1 cellular context compared by ENCODE assay signal in the genomic region with DNA sequence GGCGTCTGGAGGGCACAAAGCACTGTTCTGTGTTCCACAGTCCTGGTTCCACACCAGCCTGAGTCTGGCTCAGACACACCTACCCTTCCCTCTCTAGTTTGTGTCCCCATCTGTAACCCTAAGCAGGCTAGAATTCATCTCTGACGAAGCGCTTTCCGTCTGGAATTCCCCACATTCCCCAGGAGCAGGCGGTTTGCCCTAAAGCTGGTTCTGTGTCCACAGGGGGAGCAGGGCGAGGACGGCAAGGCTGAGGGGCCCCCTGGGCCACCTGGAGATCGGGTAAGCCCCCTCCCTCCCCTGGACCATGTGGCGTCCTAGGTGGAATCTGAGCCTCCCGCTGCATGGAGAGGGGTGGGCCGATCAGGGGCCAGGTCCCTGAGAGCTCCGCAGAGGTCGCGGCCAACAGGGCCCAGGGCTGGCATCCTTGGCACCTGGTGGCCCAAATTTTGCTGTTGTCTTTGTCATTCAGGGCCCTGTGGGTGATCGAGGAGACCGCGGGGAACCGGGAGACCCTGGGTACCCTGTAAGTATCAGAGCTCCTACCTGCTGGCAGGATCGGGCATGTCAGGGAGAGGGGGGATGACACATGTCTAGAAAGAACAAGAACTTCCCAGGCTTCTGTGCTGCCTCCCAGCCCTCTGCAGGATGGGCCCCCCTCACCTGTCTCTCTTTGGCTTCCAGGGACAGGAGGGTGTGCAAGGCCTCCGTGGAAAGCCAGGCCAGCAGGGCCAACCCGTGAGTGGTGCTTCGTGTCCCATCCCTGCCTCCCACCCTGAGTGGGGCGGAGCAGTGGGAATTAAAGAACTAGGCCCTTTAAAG.
TF ChIP-seq lines count a peak whose summit lies in the region.

No MANE protein-coding gene starts in this region.

TF ChIP-seq in SK-N-SH treated with all-trans-retinoic acid at 6 μM for 48 hours, 23 proteins besides CTCF, POLR2A, EP300 and RAD21 (continued from another document):
- TF ChIP-seq, protein P1, sequence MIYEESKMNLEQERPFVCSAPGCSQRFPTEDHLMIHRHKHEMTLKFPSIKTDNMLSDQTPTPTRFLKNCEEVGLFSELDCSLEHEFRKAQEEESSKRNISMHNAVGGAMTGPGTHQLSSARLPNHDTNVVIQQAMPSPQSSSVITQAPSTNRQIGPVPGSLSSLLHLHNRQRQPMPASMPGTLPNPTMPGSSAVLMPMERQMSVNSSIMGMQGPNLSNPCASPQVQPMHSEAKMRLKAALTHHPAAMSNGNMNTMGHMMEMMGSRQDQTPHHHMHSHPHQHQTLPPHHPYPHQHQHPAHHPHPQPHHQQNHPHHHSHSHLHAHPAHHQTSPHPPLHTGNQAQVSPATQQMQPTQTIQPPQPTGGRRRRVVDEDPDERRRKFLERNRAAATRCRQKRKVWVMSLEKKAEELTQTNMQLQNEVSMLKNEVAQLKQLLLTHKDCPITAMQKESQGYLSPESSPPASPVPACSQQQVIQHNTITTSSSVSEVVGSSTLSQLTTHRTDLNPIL (CRISPR knock-in tag; IDR thresholded peaks at IDR 0.05; ENCODE audit: low read depth) = no peak
- no peak for TF ChIP-seq ZNF8 (CRISPR knock-in tag; IDR thresholded peaks at IDR 0.05)
- no peak for TF ChIP-seq ZFP30 (CRISPR knock-in tag; IDR thresholded peaks at IDR 0.05)
- no peak for TF ChIP-seq ZFP3 (CRISPR knock-in tag; IDR thresholded peaks at IDR 0.05)
- TF ChIP-seq, protein P2, sequence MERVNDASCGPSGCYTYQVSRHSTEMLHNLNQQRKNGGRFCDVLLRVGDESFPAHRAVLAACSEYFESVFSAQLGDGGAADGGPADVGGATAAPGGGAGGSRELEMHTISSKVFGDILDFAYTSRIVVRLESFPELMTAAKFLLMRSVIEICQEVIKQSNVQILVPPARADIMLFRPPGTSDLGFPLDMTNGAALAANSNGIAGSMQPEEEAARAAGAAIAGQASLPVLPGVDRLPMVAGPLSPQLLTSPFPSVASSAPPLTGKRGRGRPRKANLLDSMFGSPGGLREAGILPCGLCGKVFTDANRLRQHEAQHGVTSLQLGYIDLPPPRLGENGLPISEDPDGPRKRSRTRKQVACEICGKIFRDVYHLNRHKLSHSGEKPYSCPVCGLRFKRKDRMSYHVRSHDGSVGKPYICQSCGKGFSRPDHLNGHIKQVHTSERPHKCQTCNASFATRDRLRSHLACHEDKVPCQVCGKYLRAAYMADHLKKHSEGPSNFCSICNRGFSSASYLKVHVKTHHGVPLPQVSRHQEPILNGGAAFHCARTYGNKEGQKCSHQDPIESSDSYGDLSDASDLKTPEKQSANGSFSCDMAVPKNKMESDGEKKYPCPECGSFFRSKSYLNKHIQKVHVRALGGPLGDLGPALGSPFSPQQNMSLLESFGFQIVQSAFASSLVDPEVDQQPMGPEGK (CRISPR knock-in tag; IDR thresholded peaks at IDR 0.05; ENCODE audit: borderline replicate concordance) = no peak
- no peak for TF ChIP-seq BACH2 (CRISPR knock-in tag; IDR thresholded peaks at IDR 0.05; ENCODE audit: borderline replicate concordance)
- TF ChIP-seq, protein P3, sequence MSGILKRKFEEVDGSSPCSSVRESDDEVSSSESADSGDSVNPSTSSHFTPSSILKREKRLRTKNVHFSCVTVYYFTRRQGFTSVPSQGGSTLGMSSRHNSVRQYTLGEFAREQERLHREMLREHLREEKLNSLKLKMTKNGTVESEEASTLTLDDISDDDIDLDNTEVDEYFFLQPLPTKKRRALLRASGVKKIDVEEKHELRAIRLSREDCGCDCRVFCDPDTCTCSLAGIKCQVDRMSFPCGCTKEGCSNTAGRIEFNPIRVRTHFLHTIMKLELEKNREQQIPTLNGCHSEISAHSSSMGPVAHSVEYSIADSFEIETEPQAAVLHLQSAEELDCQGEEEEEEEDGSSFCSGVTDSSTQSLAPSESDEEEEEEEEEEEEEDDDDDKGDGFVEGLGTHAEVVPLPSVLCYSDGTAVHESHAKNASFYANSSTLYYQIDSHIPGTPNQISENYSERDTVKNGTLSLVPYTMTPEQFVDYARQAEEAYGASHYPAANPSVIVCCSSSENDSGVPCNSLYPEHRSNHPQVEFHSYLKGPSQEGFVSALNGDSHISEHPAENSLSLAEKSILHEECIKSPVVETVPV (CRISPR knock-in tag; IDR thresholded peaks at IDR 0.05) = no peak
- TF ChIP-seq ZNF70 (CRISPR knock-in tag; IDR thresholded peaks at IDR 0.05) = no peak
TF ChIP-seq in SK-N-SH treated with all-trans-retinoic acid at 6 μM for 48 hours: peak in this region for 0.
